ENCODE assay signal across 18 cellular contexts in genomic region chr10:73838008-73838567, GRCh38. TPM values are rescaled to one million over a fixed set of nuclear protein-coding genes. Genes with fewer than 3 reads are reported as not detected.
A peak's percentile ranks its signal among the peaks of the same experiment; 100 is the strongest.
DNase-seq lines count a peak whose midpoint lies in the region; ATAC-seq, FAIRE-seq and TF ChIP-seq lines count a peak whose summit lies in the region.
"Had no signal": no experiment of that assay in that cellular context is flagged by ENCODE, and none has a peak within 500 bp of the region (broad histone marks: within the 10 kb centered on the region; RNA-seq: fewer than 3 reads in every experiment).

No MANE protein-coding gene starts in this region.

- POLR2A ChIA-PET in A549 (lab: Yijun Ruan, JAX) = no interaction called here
- POLR2A ChIA-PET in endothelial cell of umbilical vein (lab: Charles Lee) = interaction anchor here (0.5 kb wide), 1 partner anchor 18 kb away, joined by 6 read pairs; no protein-coding TSS in a partner anchor

- TF ChIP-seq CTCF in A549 (IDR thresholded peaks at IDR 0.05) (no peak), ascending aorta (IDR thresholded peaks at IDR 0.05) (no peak), endothelial cell of umbilical vein (IDR thresholded peaks at IDR 0.05; ENCODE audit: extremely low read depth in 1 of 2, insufficient read depth in 1 of 2, low read depth in 1 of 2, low read length in 2 of 2) (no peak), sigmoid colon (IDR thresholded peaks at IDR 0.05) (no peak)

- TF ChIP-seq EP300 in A549 (IDR thresholded peaks at IDR 0.05) (no peak), sigmoid colon (IDR thresholded peaks at IDR 0.05) (no peak)

- WGBS in A549 (ENCODE audit: missing lambda C conversion rate) = 94% methylated on average over 3 of the region's 3 CpGs
- WGBS in sigmoid colon, 2 donors = 92% methylated on average over 3 of the region's 3 CpGs

- no peaks in the 10 kb centered on the region for H3K27me3 ChIP-seq in ascending aorta
- H3K27me3 ChIP-seq in endothelial cell of umbilical vein (ENCODE audit: control insufficient read depth in 2 of 2, insufficient read depth in 2 of 2, low read length in 2 of 2) = no peaks in the 10 kb centered on the region
- H3K27me3 ChIP-seq in sigmoid colon = no peaks in the 10 kb centered on the region
- H3K27me3 ChIP-seq: BLaER1 treated with 17β-estradiol and CSF1 and Interleukin-3, amounts not matched to agents 10 nM and 100 nM had no signal

- H2AFZ ChIP-seq in endothelial cell of umbilical vein (ENCODE audit: low read depth, low read length) = no peak overlapping the region

- no peaks in the 10 kb centered on the region for H3K79me2 ChIP-seq in endothelial cell of umbilical vein (ENCODE audit: control insufficient read depth, insufficient read depth, low read length)

- no TSS peak for BruUV-seq in endothelial cell of umbilical vein (replicated peaks; lab: Mats Ljungman, UMichigan)

- H3K4me3 ChIP-seq in A549 (no peak overlapping the region), ascending aorta (no peak overlapping the region), endothelial cell of umbilical vein (replicated peaks in 1 of 3; ENCODE audit: insufficient read depth in 1 of 3, low read depth in 1 of 3, low read length in 3 of 3) (no peak overlapping the region), sigmoid colon (no peak overlapping the region)
- H3K4me3 ChIP-seq: BLaER1 treated with 17β-estradiol and CSF1 and Interleukin-3, amounts not matched to agents 10 nM and 100 nM had no signal

- CTCF ChIA-PET in A549 (lab: Yijun Ruan, JAX) (interaction anchor here (0.7 to 32.3 kb wide), 5 partner anchors 9 to 320 kb away, joined by 3 to 565 read pairs (median 23); partner anchors contain the start of gene CAMK2G), endothelial cell of umbilical vein (lab: Charles Lee) (interaction anchor here (0.6 to 6.0 kb wide), 3 partner anchors 17 to 26 kb away, joined by 4 to 54 read pairs (median 6); no protein-coding TSS in a partner anchor)

- ATAC-seq in A549 (no peak), GM21529 (IDR thresholded peaks at IDR 0.05; ENCODE audit: unreplicated experiment) (no peak)
- ATAC-seq: SK-N-SH treated with all-trans-retinoic acid at 6 μM for 48 hours had no signal

- no peaks in the 10 kb centered on the region for H4K20me1 ChIP-seq in endothelial cell of umbilical vein (replicated peaks; ENCODE audit: control insufficient read depth, extremely low read depth, insufficient read depth, low read length)

- H3K27ac ChIP-seq in A549 (no peak overlapping the region), ascending aorta (peak overlapping the region; percentile 79 to 87), endothelial cell of umbilical vein (ENCODE audit: insufficient read depth, low read depth, low read length) (no peak overlapping the region), sigmoid colon (peak overlapping the region; percentile 27 to 67 (median 56))
- H3K27ac ChIP-seq: 22Rv1; BLaER1 treated with 17β-estradiol and CSF1 and Interleukin-3, amounts not matched to agents 10 nM and 100 nM had no signal

- TF ChIP-seq POLR2A in A549 (IDR thresholded peaks at IDR 0.05; ENCODE audit: low read length) (no peak), endothelial cell of umbilical vein (IDR thresholded peaks at IDR 0.05; ENCODE audit: low read depth, low read length) (no peak), sigmoid colon (IDR thresholded peaks at IDR 0.05) (no peak)

- H3K36me3 ChIP-seq in ascending aorta (peaks cover 53 to 86% of the 10 kb centered on the region in 2 donors), endothelial cell of umbilical vein (ENCODE audit: control insufficient read depth in 2 of 2, extremely low read depth in 1 of 2, insufficient read depth in 2 of 2, low read length in 2 of 2) (peaks cover 0 to 2% of the 10 kb centered on the region in 2 experiments), sigmoid colon (peaks cover 44 to 94% (median 81%) of the 10 kb centered on the region in 4 donors)

- no peaks in the 10 kb centered on the region for H3K9me3 ChIP-seq in A549
- no peaks in the 10 kb centered on the region for H3K9me3 ChIP-seq in ascending aorta
- no peaks in the 10 kb centered on the region for H3K9me3 ChIP-seq in endothelial cell of umbilical vein (replicated peaks; ENCODE audit: control insufficient read depth, insufficient read depth, low read length)
- H3K9me3 ChIP-seq in sigmoid colon = no peaks in the 10 kb centered on the region
- H3K9me3 ChIP-seq: BLaER1 treated with 17β-estradiol and CSF1 and Interleukin-3, amounts not matched to agents 10 nM and 100 nM had no signal

- H3K4me1 ChIP-seq in A549 = peaks cover 9% of the 10 kb centered on the region; the same call in 2 of the 3 replicates
- peaks cover 8 to 15% of the 10 kb centered on the region in 2 donors for H3K4me1 ChIP-seq in ascending aorta
- peaks cover 31% of the 10 kb centered on the region for H3K4me1 ChIP-seq in endothelial cell of umbilical vein (ENCODE audit: control insufficient read depth, extremely low read depth, insufficient read depth, low read length)
- H3K4me1 ChIP-seq in sigmoid colon = peaks cover 0 to 16% (median 12%) of the 10 kb centered on the region in 4 donors

- dilution Hi-C loops in endothelial cell of umbilical vein (cut with MboI; ENCODE audit: extremely low pct_ligation_motif_present, low sequenced_read_pairs) = no loop called here

- no peak overlapping the region for H3K9ac ChIP-seq in endothelial cell of umbilical vein (replicated peaks; ENCODE audit: extremely low read depth, insufficient read depth, low read length)

- H3K4me2 ChIP-seq in A549 (no peak overlapping the region), endothelial cell of umbilical vein (ENCODE audit: insufficient read depth, low read length) (no peak overlapping the region)
- H3K4me2 ChIP-seq: BLaER1 treated with 17β-estradiol and CSF1 and Interleukin-3, amounts not matched to agents 10 nM and 100 nM had no signal

- FAIRE-seq in A549 (lab: Jason Lieb, UNC) (no peak), endothelial cell of umbilical vein (lab: Jason Lieb, UNC) (peak; percentile 15)

- intact Hi-C loops in ascending aorta (cut with DNase I) (no loop called here), endothelial cell of umbilical vein (cut with micrococcal nuclease) (no loop called here), sigmoid colon (cut with DNase I) (no loop called here)

- no peak for TF ChIP-seq RAD21 in A549 (conservative IDR thresholded peaks at IDR 0.05 in 1 of 2, IDR thresholded peaks at IDR 0.05 in 1 of 2)

- no peaks in the 10 kb centered on the region for H3K9me1 ChIP-seq in endothelial cell of umbilical vein (replicated peaks; ENCODE audit: control insufficient read depth, extremely low read depth, insufficient read depth, low read length)

- DNase-seq in A549 (ENCODE audit: low read depth in 1 of 2, low spot score in 1 of 2) = no peak
- DNase-seq in ascending aorta (ENCODE audit: low spot score in 2 of 2) = no peak
- DNase-seq in endothelial cell of umbilical vein (ENCODE audit: low read depth, low spot score) = no peak
- DNase-seq in sigmoid colon = no peak
- no peak for DNase-seq in NCI-H526 treated with DMSO at 0.1 percent for 48 hours (lab: John Stamatoyannopoulos, UW)
- no peak for DNase-seq in NCI-H1092 (lab: John Stamatoyannopoulos, UW)
- no peak for DNase-seq in HUDEP-2 (lab: John Stamatoyannopoulos, UW; ENCODE audit: unreplicated experiment in 76 of 76)
- DNase-seq: H9, KBM-7, NCI-H1092 treated with DMSO at 0.1 percent for 48 hours, NCI-H1694, NCI-H2107, NCI-H345, Right ventricle myocardium superior had no signal

RNA-seq across cellular contexts. Expression of gene NDST2, which starts 26.7 kb away (rescaled TPM):
- polyA plus RNA-seq in A549 (2011; rRNA removed) (11.2 and 12.7 TPM in 2 replicates), A549 (2017; fragmentation: RNase III; extraction: RNeasy Plus Mini Kit Qiagen cat#74134 plus additional on column Dnase treatment) (11.7 to 14.9 TPM (median 14.2 TPM) in 3 replicates), endothelial cell of umbilical vein (25.0 and 30.1 TPM in 2 replicates), sigmoid colon (10 to 100 TPM in 2 of 3 donors, 1 to 10 TPM in 1; 3.9 to 21.0 (median 17.0) TPM)
- 8.4 and 12.9 TPM in 2 replicates for polyA plus RNA-seq in A549 (2012; cell fraction: cytosol; rRNA removed)
- 22.3 and 28.8 TPM in 2 replicates for polyA plus RNA-seq in A549 (2012; cell fraction: nucleus; rRNA removed)
- polyA minus RNA-seq in A549 (2011; rRNA and poly(A)+ RNA removed) = 20.1 and 22.9 TPM in 2 replicates
- total RNA-seq in ascending aorta (130 TPM), endothelial cell of umbilical vein (26.3 and 30.2 TPM in 2 replicates), sigmoid colon (10 to 100 TPM; 23.9 to 56.2 (median 28.3) TPM)
- 15.3 and 16.0 TPM in 2 replicates for polyA plus RNA-seq in endothelial cell of umbilical vein (2011; cell fraction: cytosol; rRNA removed)
- polyA plus RNA-seq in endothelial cell of umbilical vein (2011; cell fraction: nucleus; rRNA removed) = 56.8 and 73.6 TPM in 2 replicates
- polyA plus RNA-seq in endothelial cell of umbilical vein (2012) = 23.2 and 25.0 TPM in 2 replicates
- polyA minus RNA-seq in endothelial cell of umbilical vein = 43.4 and 44.0 TPM in 2 replicates
- 2.8 TPM for polyA minus RNA-seq in endothelial cell of umbilical vein (2011; cell fraction: cytosol; rRNA and poly(A)+ RNA removed)
- 30.6 and 41.0 TPM in 2 replicates for polyA minus RNA-seq in endothelial cell of umbilical vein (2011; cell fraction: nucleus; rRNA and poly(A)+ RNA removed)

RNA-seq across cellular contexts. Expression of gene CAMK2G, which starts 36.3 kb away (rescaled TPM):
- 22.6 and 27.5 TPM in 2 replicates for polyA plus RNA-seq in A549 (2011; rRNA removed)
- polyA plus RNA-seq in A549 (2012; cell fraction: cytosol; rRNA removed) = 30.6 and 33.7 TPM in 2 replicates
- 61.5 and 75.3 TPM in 2 replicates for polyA plus RNA-seq in A549 (2012; cell fraction: nucleus; rRNA removed)
- 22.8 to 26.6 TPM (median 25.5 TPM) in 3 replicates for polyA plus RNA-seq in A549 (2017; fragmentation: RNase III; extraction: RNeasy Plus Mini Kit Qiagen cat#74134 plus additional on column Dnase treatment)
- 22.9 and 33.4 TPM in 2 replicates for polyA minus RNA-seq in A549 (2011; rRNA and poly(A)+ RNA removed)
- total RNA-seq in ascending aorta = 60.3 TPM
- 28.1 and 33.6 TPM in 2 replicates for total RNA-seq in endothelial cell of umbilical vein
- polyA plus RNA-seq in endothelial cell of umbilical vein = 26.8 and 27.2 TPM in 2 replicates
- 27.3 and 29.6 TPM in 2 replicates for polyA plus RNA-seq in endothelial cell of umbilical vein (2011; cell fraction: cytosol; rRNA removed)
- polyA plus RNA-seq in endothelial cell of umbilical vein (2011; cell fraction: nucleus; rRNA removed) = 71.3 and 74.1 TPM in 2 replicates
- 23.6 and 26.7 TPM in 2 replicates for polyA plus RNA-seq in endothelial cell of umbilical vein (2012)
- polyA minus RNA-seq in endothelial cell of umbilical vein = 35.0 and 38.8 TPM in 2 replicates
- 12.7 TPM for polyA minus RNA-seq in endothelial cell of umbilical vein (2011; cell fraction: cytosol; rRNA and poly(A)+ RNA removed)
- polyA minus RNA-seq in endothelial cell of umbilical vein (2011; cell fraction: nucleus; rRNA and poly(A)+ RNA removed) = 22.1 and 30.7 TPM in 2 replicates
- total RNA-seq in sigmoid colon = 100 to 1,000 TPM; 153 to 221 (median 209) TPM
- 10 to 100 TPM; 14.4 to 34.8 (median 17.6) TPM for polyA plus RNA-seq in sigmoid colon

RNA-seq across cellular contexts. Expression of gene ZSWIM8, which starts 52.7 kb away (rescaled TPM):
- polyA plus RNA-seq in A549 (2011; rRNA removed) (24.3 and 31.7 TPM in 2 replicates), A549 (2017; fragmentation: RNase III; extraction: RNeasy Plus Mini Kit Qiagen cat#74134 plus additional on column Dnase treatment) (33.9 to 44.5 TPM (median 43.0 TPM) in 3 replicates), endothelial cell of umbilical vein (230 and 372 TPM in 2 replicates), sigmoid colon (10 to 100 TPM; 34.8 to 64.8 (median 40.2) TPM)
- 49.3 and 68.4 TPM in 2 replicates for polyA plus RNA-seq in A549 (2012; cell fraction: cytosol; rRNA removed)
- polyA plus RNA-seq in A549 (2012; cell fraction: nucleus; rRNA removed) = 177 and 309 TPM in 2 replicates
- 65.0 and 70.7 TPM in 2 replicates for polyA minus RNA-seq in A549 (2011; rRNA and poly(A)+ RNA removed)
- total RNA-seq in ascending aorta (106 TPM), endothelial cell of umbilical vein (111 and 112 TPM in 2 replicates), sigmoid colon (100 to 1,000 TPM in 1 of 4 donors, 10 to 100 TPM in 3; 42.5 to 138 (median 71.9) TPM)
- polyA plus RNA-seq in endothelial cell of umbilical vein (2011; cell fraction: cytosol; rRNA removed) = 68.1 and 91.4 TPM in 2 replicates
- polyA plus RNA-seq in endothelial cell of umbilical vein (2011; cell fraction: nucleus; rRNA removed) = 408 and 539 TPM in 2 replicates
- polyA plus RNA-seq in endothelial cell of umbilical vein (2012) = 79.2 and 116 TPM in 2 replicates
- 162 and 169 TPM in 2 replicates for polyA minus RNA-seq in endothelial cell of umbilical vein
- polyA minus RNA-seq in endothelial cell of umbilical vein (2011; cell fraction: cytosol; rRNA and poly(A)+ RNA removed) = 25.9 TPM
- polyA minus RNA-seq in endothelial cell of umbilical vein (2011; cell fraction: nucleus; rRNA and poly(A)+ RNA removed) = 99.0 and 127 TPM in 2 replicates

RNA-seq across cellular contexts. Expression of gene CHCHD1, which starts 56.2 kb away (rescaled TPM):
- polyA plus RNA-seq in A549 (2011; rRNA removed) = 67.2 and 75.4 TPM in 2 replicates
- polyA plus RNA-seq in A549 (2012; cell fraction: cytosol; rRNA removed) = 68.7 and 75.5 TPM in 2 replicates
- 17.1 and 21.1 TPM in 2 replicates for polyA plus RNA-seq in A549 (2012; cell fraction: nucleus; rRNA removed)
- polyA plus RNA-seq in A549 (2017; fragmentation: RNase III; extraction: RNeasy Plus Mini Kit Qiagen cat#74134 plus additional on column Dnase treatment) = 75.2 to 83.1 TPM (median 80.6 TPM) in 3 replicates
- 5.2 and 5.7 TPM in 2 replicates for polyA minus RNA-seq in A549 (2011; rRNA and poly(A)+ RNA removed)
- total RNA-seq in ascending aorta = 24.5 TPM
- 31.7 and 34.9 TPM in 2 replicates for total RNA-seq in endothelial cell of umbilical vein
- 32.1 and 39.2 TPM in 2 replicates for polyA plus RNA-seq in endothelial cell of umbilical vein
- 35.4 and 39.9 TPM in 2 replicates for polyA plus RNA-seq in endothelial cell of umbilical vein (2011; cell fraction: cytosol; rRNA removed)
- 14.3 and 20.2 TPM in 2 replicates for polyA plus RNA-seq in endothelial cell of umbilical vein (2011; cell fraction: nucleus; rRNA removed)
- 69.6 and 78.9 TPM in 2 replicates for polyA plus RNA-seq in endothelial cell of umbilical vein (2012)
- 7.8 and 9.8 TPM in 2 replicates for polyA minus RNA-seq in endothelial cell of umbilical vein
- polyA minus RNA-seq in endothelial cell of umbilical vein (2011; cell fraction: cytosol; rRNA and poly(A)+ RNA removed) = 17.1 TPM
- 3.6 and 4.7 TPM in 2 replicates for polyA minus RNA-seq in endothelial cell of umbilical vein (2011; cell fraction: nucleus; rRNA and poly(A)+ RNA removed)
- 10 to 100 TPM; 28.1 to 36.6 (median 34.5) TPM for total RNA-seq in sigmoid colon
- 100 to 1,000 TPM in 1 of 3 donors, 10 to 100 TPM in 2; 76.9 to 134 (median 93.7) TPM for polyA plus RNA-seq in sigmoid colon

Comparison
In these comparisons a context has a peak if more than half of its experiments do, and no peak if none do; other contexts are left out.
1. H3K27ac ChIP-seq: peak in ascending aorta (2 of 2) and sigmoid colon (4 of 4); none in A549 (0 of 2) and endothelial cell of umbilical vein (single experiment).